In genomic region chr11:1619449-1619848, GRCh38 we compare ENCODE assay signal across 20 cellular contexts. TPM values are rescaled to one million over a fixed set of nuclear protein-coding genes. Genes with fewer than 3 reads are reported as not detected.
DNase-seq lines count a peak whose midpoint lies in the region; ATAC-seq and TF ChIP-seq lines count a peak whose summit lies in the region.
"Had no signal": no experiment of that assay in that cellular context is flagged by ENCODE, and none has a peak within 500 bp of the region (broad histone marks: within the 10 kb centered on the region; RNA-seq: fewer than 3 reads in every experiment).

No MANE protein-coding gene starts in this region.

- H3K9ac ChIP-seq in OCI-LY3 (ENCODE audit: low read length) (no peak overlapping the region), trophoblast cell (ENCODE audit: low read length) (no peak overlapping the region)

- 0 out of 2 replicates have a peak overlapping the region, but pooled peaks have one; percentile 39 for H2AFZ ChIP-seq in OCI-LY3 (ENCODE audit: low read depth, low read length)
- no peak overlapping the region for H2AFZ ChIP-seq in trophoblast cell (ENCODE audit: insufficient read depth, low read length, poor library complexity)

- H3K4me1 ChIP-seq in OCI-LY3 (ENCODE audit: low read length) = no peaks in the 10 kb centered on the region
- H3K4me1 ChIP-seq in effector memory CD4-positive, alpha-beta T cell (ENCODE audit: control insufficient read depth, insufficient read depth, low read length, poor library complexity, severe bottlenecking) = no peaks in the 10 kb centered on the region
- no peaks in the 10 kb centered on the region for H3K4me1 ChIP-seq in trophoblast cell (ENCODE audit: control insufficient read depth in 1 of 2, insufficient read depth in 2 of 2, low read length in 2 of 2)
- H3K4me1 ChIP-seq: left lung, prostate gland, vagina had no signal

- no peak overlapping the region for H3K27ac ChIP-seq in OCI-LY3 (ENCODE audit: low read length)
- H3K27ac ChIP-seq in effector memory CD4-positive, alpha-beta T cell (ENCODE audit: insufficient read depth, low read length, poor library complexity, severe bottlenecking) = no peak overlapping the region
- H3K27ac ChIP-seq in trophoblast cell (ENCODE audit: low read depth, low read length) = no peak overlapping the region
- H3K27ac ChIP-seq: left lung, prostate gland, SK-N-MC, vagina, WERI-Rb-1 had no signal

- H4K12ac ChIP-seq in trophoblast cell (ENCODE audit: low read depth, low read length) = no peak overlapping the region

- no peak overlapping the region for H3K14ac ChIP-seq in trophoblast cell (ENCODE audit: low read length)

- H4K20me1 ChIP-seq in OCI-LY3 (ENCODE audit: insufficient read depth, low read length) = no peaks in the 10 kb centered on the region

- no peak overlapping the region for H3K27ac Mint-ChIP-seq in activated naive CD4-positive, alpha-beta T cell treated with anti-CD3 and anti-CD28 coated beads, Interleukin-2, amount 50 U/mL, for 72 hours
- H3K27ac Mint-ChIP-seq: IgD-negative memory B cell, naive B cell had no signal

- no peaks in the 10 kb centered on the region for H3K9me3 Mint-ChIP-seq in activated naive CD4-positive, alpha-beta T cell treated with anti-CD3 and anti-CD28 coated beads, Interleukin-2, amount 50 U/mL, for 72 hours

- H3K4me3 ChIP-seq in OCI-LY3 (ENCODE audit: low read length) = no peak overlapping the region; the same call in 1 of the 2 replicates
- no peak overlapping the region for H3K4me3 ChIP-seq in effector memory CD4-positive, alpha-beta T cell (ENCODE audit: insufficient read depth, low read depth, low read length, poor library complexity, severe bottlenecking)
- no peak overlapping the region for H3K4me3 ChIP-seq in trophoblast cell (ENCODE audit: low read depth, low read length)
- H3K4me3 ChIP-seq: left lung, prostate gland, SK-N-MC, vagina had no signal

- H3K18ac ChIP-seq in trophoblast cell (ENCODE audit: low read length) = no peak overlapping the region

- ATAC-seq in activated naive CD4-positive, alpha-beta T cell treated with anti-CD3 and anti-CD28 coated beads, Interleukin-2, amount 50 U/mL, for 72 hours = peak; percentile 56 to 62
- ATAC-seq: left lung had no signal

- H4K8ac ChIP-seq in trophoblast cell (ENCODE audit: low read depth, low read length) = no peak overlapping the region

- no peak for DNase-seq in activated naive CD4-positive, alpha-beta T cell treated with anti-CD3 and anti-CD28 coated beads, Interleukin-2, amount 50 U/mL, for 72 hours (ENCODE audit: low spot score in 2 of 2)
- DNase-seq in activated naive CD4-positive, alpha-beta T cell treated with anti-CD3 and anti-CD28 coated beads, Interleukin-2, amount 50 U/mL, for 16 hours = no peak
- peak; percentile 6 to 30 (median 8) for DNase-seq in effector memory CD4-positive, alpha-beta T cell
- peak; percentile 29 for DNase-seq in stimulated activated CD8-positive, alpha-beta memory T cell treated with anti-CD3 and anti-CD28 coated beads, Interleukin-4, amount 100 ng/mL, for 48 hours
- DNase-seq in retina (no peak), trophoblast cell (no peak), AG08396 (ENCODE audit: low spot score) (no peak)
- DNase-seq: anterior cingulate cortex; left lung; naive B cell; NCI-H1417; NCI-H2227 treated with DMSO at 0.1 percent for 48 hours; stimulated activated CD4-positive, alpha-beta T cell treated with anti-CD3 and anti-CD28 coated beads, Interleukin-4, amount 100 ng/mL, for 1 hour; WERI-Rb-1 had no signal

- H3K36me3 ChIP-seq in OCI-LY3 (replicated peaks; ENCODE audit: low read depth, low read length) = no peaks in the 10 kb centered on the region
- H3K36me3 ChIP-seq in effector memory CD4-positive, alpha-beta T cell (ENCODE audit: control insufficient read depth, insufficient read depth, low read length) = no peaks in the 10 kb centered on the region
- H3K36me3 ChIP-seq in trophoblast cell (ENCODE audit: control insufficient read depth in 1 of 2, insufficient read depth in 2 of 2, low read length in 2 of 2) = no peaks in the 10 kb centered on the region
- H3K36me3 ChIP-seq: left lung, prostate gland, vagina, WERI-Rb-1 had no signal

- H3K27me3 ChIP-seq in OCI-LY3 (ENCODE audit: low read depth, low read length) = peaks cover 38% of the 10 kb centered on the region
- no peaks in the 10 kb centered on the region for H3K27me3 ChIP-seq in effector memory CD4-positive, alpha-beta T cell (replicated peaks; ENCODE audit: control insufficient read depth, insufficient read depth, low read length, poor library complexity, severe bottlenecking)
- no peaks in the 10 kb centered on the region for H3K27me3 ChIP-seq in trophoblast cell (ENCODE audit: insufficient read depth, low read length)
- H3K27me3 ChIP-seq: vagina had no signal

- no CpG with 5 or more reads among the region's 10 CpGs for WGBS in trophoblast cell (ENCODE audit: extremely low coverage, insufficient coverage, insufficient read length)

- H3K23ac ChIP-seq in trophoblast cell (ENCODE audit: low read length) = no peak overlapping the region

- no peaks in the 10 kb centered on the region for H3K79me2 ChIP-seq in OCI-LY3 (ENCODE audit: low read length)
- H3K79me2 ChIP-seq in trophoblast cell (ENCODE audit: control insufficient read depth, insufficient read depth, low read length, poor library complexity) = no peaks in the 10 kb centered on the region

- no peaks in the 10 kb centered on the region for H3K79me1 ChIP-seq in trophoblast cell (ENCODE audit: low read length)

- H3K4ac ChIP-seq in trophoblast cell (ENCODE audit: low read depth, low read length) = no peak overlapping the region

- H3K9me3 ChIP-seq in OCI-LY3 (ENCODE audit: insufficient read depth, low read length) = no peaks in the 10 kb centered on the region
- no peaks in the 10 kb centered on the region for H3K9me3 ChIP-seq in effector memory CD4-positive, alpha-beta T cell (ENCODE audit: control insufficient read depth, low read length)
- H3K9me3 ChIP-seq in trophoblast cell (ENCODE audit: insufficient read depth, low read depth, low read length) = peaks cover 10% of the 10 kb centered on the region
- H3K9me3 ChIP-seq: left lung, prostate gland, vagina had no signal

- no peak overlapping the region for H2BK5ac ChIP-seq in trophoblast cell (ENCODE audit: low read depth, low read length, poor library complexity)

- no peak for TF ChIP-seq CTCF in OCI-LY3 (IDR thresholded peaks at IDR 0.05; ENCODE audit: low read depth, low read length)

- H3K4me2 ChIP-seq in OCI-LY3 (ENCODE audit: low read length) = peak overlapping the region; percentile 16
- no peak overlapping the region for H3K4me2 ChIP-seq in trophoblast cell (ENCODE audit: low read length)

- no peaks in the 10 kb centered on the region for H3K36me3 Mint-ChIP-seq in activated naive CD4-positive, alpha-beta T cell treated with anti-CD3 and anti-CD28 coated beads, Interleukin-2, amount 50 U/mL, for 72 hours
- H3K36me3 Mint-ChIP-seq: naive B cell had no signal

- H2AK5ac ChIP-seq in trophoblast cell (ENCODE audit: low read length) = no peak overlapping the region

- no peak overlapping the region for H4K91ac ChIP-seq in trophoblast cell (ENCODE audit: low read depth, low read length)

- no peak overlapping the region for H2BK12ac ChIP-seq in trophoblast cell (ENCODE audit: low read length)

- H2BK120ac ChIP-seq in trophoblast cell (ENCODE audit: insufficient read depth, low read length, poor library complexity) = no peak overlapping the region

RNA-seq across cellular contexts. Expression of gene KRTAP5-4, which starts 2.5 kb away (rescaled TPM):
- not detected for total RNA-seq in activated naive CD4-positive, alpha-beta T cell treated with anti-CD3 and anti-CD28 coated beads, Interleukin-2, amount 50 U/mL, for 72 hours
- polyA plus RNA-seq in trophoblast cell (2013) = not detected in 2 replicates
- total RNA-seq: H1, left lung, prostate gland, vagina had no signal
- polyA plus RNA-seq: H1, IgD-negative memory B cell had no signal

RNA-seq across cellular contexts. Expression of gene KRTAP5-5, which starts 10.1 kb away (rescaled TPM):
- total RNA-seq in activated naive CD4-positive, alpha-beta T cell treated with anti-CD3 and anti-CD28 coated beads, Interleukin-2, amount 50 U/mL, for 72 hours = not detected
- polyA plus RNA-seq in trophoblast cell (2013) = not detected in 2 replicates
- total RNA-seq: H1, left lung, prostate gland, vagina had no signal
- polyA plus RNA-seq: IgD-negative memory B cell had no signal

RNA-seq across cellular contexts. Expression of gene KRTAP5-3, which starts 11.2 kb away (rescaled TPM):
- total RNA-seq in activated naive CD4-positive, alpha-beta T cell treated with anti-CD3 and anti-CD28 coated beads, Interleukin-2, amount 50 U/mL, for 72 hours = not detected
- not detected in 2 replicates for polyA plus RNA-seq in trophoblast cell (2013)
- total RNA-seq: H1, left lung, prostate gland, vagina had no signal
- polyA plus RNA-seq: H1, IgD-negative memory B cell had no signal

RNA-seq across cellular contexts. Expression of gene KRTAP5-2, which starts 21.4 kb away (rescaled TPM):
- total RNA-seq in activated naive CD4-positive, alpha-beta T cell treated with anti-CD3 and anti-CD28 coated beads, Interleukin-2, amount 50 U/mL, for 72 hours = not detected
- not detected in 2 replicates for polyA plus RNA-seq in trophoblast cell (2013)
- total RNA-seq: H1, left lung, prostate gland, vagina had no signal
- polyA plus RNA-seq: H1, IgD-negative memory B cell had no signal

RNA-seq across cellular contexts. Expression of gene KRTAP5-1, which starts 34.4 kb away (rescaled TPM):
- not detected for total RNA-seq in activated naive CD4-positive, alpha-beta T cell treated with anti-CD3 and anti-CD28 coated beads, Interleukin-2, amount 50 U/mL, for 72 hours
- polyA plus RNA-seq in trophoblast cell (2013) = not detected in 2 replicates
- total RNA-seq: H1, left lung, prostate gland, vagina had no signal
- polyA plus RNA-seq: H1, IgD-negative memory B cell had no signal

Comparison
In these comparisons a context has a peak if more than half of its experiments do, and no peak if none do; other contexts are left out.
1. DNase-seq: peak in effector memory CD4-positive, alpha-beta T cell (3 of 3) and stimulated activated CD8-positive, alpha-beta memory T cell treated with anti-CD3 and anti-CD28 coated beads, Interleukin-4, amount 100 ng/mL, for 48 hours (single experiment); none in activated naive CD4-positive, alpha-beta T cell treated with anti-CD3 and anti-CD28 coated beads, Interleukin-2, amount 50 U/mL, for 72 hours (0 of 2), activated naive CD4-positive, alpha-beta T cell treated with anti-CD3 and anti-CD28 coated beads, Interleukin-2, amount 50 U/mL, for 16 hours (single experiment), retina (single experiment), trophoblast cell (0 of 2) and AG08396 (single experiment).